In the genomic region with DNA sequence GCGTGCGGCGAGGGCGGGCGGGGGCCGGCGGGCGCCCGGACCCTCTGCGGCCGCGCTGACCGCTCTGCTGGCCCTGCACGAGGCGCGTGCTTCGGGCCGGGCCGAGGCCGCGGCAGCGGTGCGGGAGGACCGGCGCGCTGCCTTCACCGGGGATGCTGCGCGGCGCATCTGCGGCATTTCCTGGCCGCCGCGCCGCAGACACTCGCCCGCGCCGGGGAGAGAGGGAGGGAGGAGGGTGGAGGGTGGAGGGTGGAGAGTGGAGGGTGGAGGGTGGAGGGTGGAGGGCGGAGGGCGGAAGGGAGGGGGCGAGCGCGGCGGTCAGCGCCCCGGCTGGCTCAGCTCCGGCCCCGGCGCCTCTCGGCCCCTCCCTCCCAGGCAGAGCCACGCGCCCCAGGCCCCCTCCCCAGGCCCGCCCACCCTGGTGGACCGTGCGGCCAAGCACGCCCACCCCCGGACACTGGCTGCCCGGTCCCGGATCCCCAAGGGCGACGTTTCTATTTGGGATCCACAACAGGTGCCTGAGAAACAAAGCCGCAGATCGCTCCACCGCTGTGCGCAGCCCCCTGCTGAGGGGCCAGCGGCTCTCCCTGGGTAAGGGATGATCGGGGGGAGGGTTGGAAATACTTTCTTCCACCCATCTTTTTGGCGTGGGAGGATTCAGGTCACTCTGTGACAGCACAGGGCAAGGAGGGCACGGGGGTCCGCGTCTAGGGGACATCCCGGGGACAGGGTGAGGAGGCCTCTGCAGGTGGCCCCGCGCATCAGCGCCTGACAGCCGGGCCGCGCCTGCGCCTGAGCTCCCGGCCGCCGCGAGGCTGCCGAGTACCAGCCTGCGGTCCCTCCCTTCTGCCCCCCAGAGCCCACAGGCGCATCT, we compare ENCODE assay signal across 1 cellular context.
TF ChIP-seq lines count a peak whose summit lies in the region.

No MANE protein-coding gene starts in this region.

TF ChIP-seq in HepG2, 621 proteins besides CTCF, POLR2A, EP300 and RAD21 (continued from another document and continues in another):
- TF ChIP-seq IRF9 (CRISPR knock-in tag; IDR thresholded peaks at IDR 0.05; ENCODE audit: borderline replicate concordance) (no peak), SOX13 (IDR thresholded peaks at IDR 0.05) (no peak), SOX13 (CRISPR knock-in tag; conservative IDR thresholded peaks at IDR 0.05 in 1 of 2, IDR thresholded peaks at IDR 0.05 in 1 of 2) (0 out of 4 replicates have a peak, but pooled peaks of 1 of the 2 experiments have one; percentile 19), SKIL (CRISPR knock-in tag; IDR thresholded peaks at IDR 0.05; ENCODE audit: borderline replicate concordance) (no peak), ZNF564 (CRISPR knock-in tag; IDR thresholded peaks at IDR 0.05) (0 out of 2 replicates have a peak, but pooled peaks have one; percentile 27), THAP8 (CRISPR knock-in tag; IDR thresholded peaks at IDR 0.05; ENCODE audit: borderline replicate concordance) (no peak), RCOR2 (CRISPR knock-in tag; IDR thresholded peaks at IDR 0.05) (no peak), NR2F2 (IDR thresholded peaks at IDR 0.05; ENCODE audit: borderline replicate concordance, low read depth) (no peak), ZNF501 (CRISPR knock-in tag; IDR thresholded peaks at IDR 0.05) (peak; percentile 76), ZNF780A (CRISPR knock-in tag; IDR thresholded peaks at IDR 0.05) (no peak), NFATC3 (CRISPR knock-in tag; IDR thresholded peaks at IDR 0.05) (no peak), KDM4B (CRISPR knock-in tag; IDR thresholded peaks at IDR 0.05) (no peak), RBM22 (optimal IDR thresholded peaks at IDR 0.05; ENCODE audit: low read length) (no peak), TFDP2 (CRISPR knock-in tag; IDR thresholded peaks at IDR 0.05) (no peak), ZFP41 (CRISPR knock-in tag; IDR thresholded peaks at IDR 0.05; ENCODE audit: borderline replicate concordance) (no peak), ZNF205 (CRISPR knock-in tag; IDR thresholded peaks at IDR 0.05) (no peak)
- TF ChIP-seq, protein P1, sequence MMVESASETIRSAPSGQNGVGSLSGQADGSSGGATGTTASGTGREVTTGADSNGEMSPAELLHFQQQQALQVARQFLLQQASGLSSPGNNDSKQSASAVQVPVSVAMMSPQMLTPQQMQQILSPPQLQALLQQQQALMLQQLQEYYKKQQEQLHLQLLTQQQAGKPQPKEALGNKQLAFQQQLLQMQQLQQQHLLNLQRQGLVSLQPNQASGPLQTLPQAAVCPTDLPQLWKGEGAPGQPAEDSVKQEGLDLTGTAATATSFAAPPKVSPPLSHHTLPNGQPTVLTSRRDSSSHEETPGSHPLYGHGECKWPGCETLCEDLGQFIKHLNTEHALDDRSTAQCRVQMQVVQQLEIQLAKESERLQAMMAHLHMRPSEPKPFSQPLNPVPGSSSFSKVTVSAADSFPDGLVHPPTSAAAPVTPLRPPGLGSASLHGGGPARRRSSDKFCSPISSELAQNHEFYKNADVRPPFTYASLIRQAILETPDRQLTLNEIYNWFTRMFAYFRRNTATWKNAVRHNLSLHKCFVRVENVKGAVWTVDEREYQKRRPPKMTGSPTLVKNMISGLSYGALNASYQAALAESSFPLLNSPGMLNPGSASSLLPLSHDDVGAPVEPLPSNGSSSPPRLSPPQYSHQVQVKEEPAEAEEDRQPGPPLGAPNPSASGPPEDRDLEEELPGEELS (CRISPR knock-in tag; IDR thresholded peaks at IDR 0.05) = no peak
- TF ChIP-seq, protein P2, sequence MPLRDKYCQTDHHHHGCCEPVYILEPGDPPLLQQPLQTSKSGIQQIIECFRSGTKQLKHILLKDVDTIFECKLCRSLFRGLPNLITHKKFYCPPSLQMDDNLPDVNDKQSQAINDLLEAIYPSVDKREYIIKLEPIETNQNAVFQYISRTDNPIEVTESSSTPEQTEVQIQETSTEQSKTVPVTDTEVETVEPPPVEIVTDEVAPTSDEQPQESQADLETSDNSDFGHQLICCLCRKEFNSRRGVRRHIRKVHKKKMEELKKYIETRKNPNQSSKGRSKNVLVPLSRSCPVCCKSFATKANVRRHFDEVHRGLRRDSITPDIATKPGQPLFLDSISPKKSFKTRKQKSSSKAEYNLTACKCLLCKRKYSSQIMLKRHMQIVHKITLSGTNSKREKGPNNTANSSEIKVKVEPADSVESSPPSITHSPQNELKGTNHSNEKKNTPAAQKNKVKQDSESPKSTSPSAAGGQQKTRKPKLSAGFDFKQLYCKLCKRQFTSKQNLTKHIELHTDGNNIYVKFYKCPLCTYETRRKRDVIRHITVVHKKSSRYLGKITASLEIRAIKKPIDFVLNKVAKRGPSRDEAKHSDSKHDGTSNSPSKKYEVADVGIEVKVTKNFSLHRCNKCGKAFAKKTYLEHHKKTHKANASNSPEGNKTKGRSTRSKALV (CRISPR knock-in tag; IDR thresholded peaks at IDR 0.05) = peak; percentile 95
- TF ChIP-seq, protein P3, sequence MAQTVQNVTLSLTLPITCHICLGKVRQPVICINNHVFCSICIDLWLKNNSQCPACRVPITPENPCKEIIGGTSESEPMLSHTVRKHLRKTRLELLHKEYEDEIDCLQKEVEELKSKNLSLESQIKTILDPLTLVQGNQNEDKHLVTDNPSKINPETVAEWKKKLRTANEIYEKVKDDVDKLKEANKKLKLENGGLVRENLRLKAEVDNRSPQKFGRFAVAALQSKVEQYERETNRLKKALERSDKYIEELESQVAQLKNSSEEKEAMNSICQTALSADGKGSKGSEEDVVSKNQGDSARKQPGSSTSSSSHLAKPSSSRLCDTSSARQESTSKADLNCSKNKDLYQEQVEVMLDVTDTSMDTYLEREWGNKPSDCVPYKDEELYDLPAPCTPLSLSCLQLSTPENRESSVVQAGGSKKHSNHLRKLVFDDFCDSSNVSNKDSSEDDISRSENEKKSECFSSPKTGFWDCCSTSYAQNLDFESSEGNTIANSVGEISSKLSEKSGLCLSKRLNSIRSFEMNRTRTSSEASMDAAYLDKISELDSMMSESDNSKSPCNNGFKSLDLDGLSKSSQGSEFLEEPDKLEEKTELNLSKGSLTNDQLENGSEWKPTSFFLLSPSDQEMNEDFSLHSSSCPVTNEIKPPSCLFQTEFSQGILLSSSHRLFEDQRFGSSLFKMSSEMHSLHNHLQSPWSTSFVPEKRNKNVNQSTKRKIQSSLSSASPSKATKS (CRISPR knock-in tag; IDR thresholded peaks at IDR 0.05) = no peak
- TF ChIP-seq, protein P4, sequence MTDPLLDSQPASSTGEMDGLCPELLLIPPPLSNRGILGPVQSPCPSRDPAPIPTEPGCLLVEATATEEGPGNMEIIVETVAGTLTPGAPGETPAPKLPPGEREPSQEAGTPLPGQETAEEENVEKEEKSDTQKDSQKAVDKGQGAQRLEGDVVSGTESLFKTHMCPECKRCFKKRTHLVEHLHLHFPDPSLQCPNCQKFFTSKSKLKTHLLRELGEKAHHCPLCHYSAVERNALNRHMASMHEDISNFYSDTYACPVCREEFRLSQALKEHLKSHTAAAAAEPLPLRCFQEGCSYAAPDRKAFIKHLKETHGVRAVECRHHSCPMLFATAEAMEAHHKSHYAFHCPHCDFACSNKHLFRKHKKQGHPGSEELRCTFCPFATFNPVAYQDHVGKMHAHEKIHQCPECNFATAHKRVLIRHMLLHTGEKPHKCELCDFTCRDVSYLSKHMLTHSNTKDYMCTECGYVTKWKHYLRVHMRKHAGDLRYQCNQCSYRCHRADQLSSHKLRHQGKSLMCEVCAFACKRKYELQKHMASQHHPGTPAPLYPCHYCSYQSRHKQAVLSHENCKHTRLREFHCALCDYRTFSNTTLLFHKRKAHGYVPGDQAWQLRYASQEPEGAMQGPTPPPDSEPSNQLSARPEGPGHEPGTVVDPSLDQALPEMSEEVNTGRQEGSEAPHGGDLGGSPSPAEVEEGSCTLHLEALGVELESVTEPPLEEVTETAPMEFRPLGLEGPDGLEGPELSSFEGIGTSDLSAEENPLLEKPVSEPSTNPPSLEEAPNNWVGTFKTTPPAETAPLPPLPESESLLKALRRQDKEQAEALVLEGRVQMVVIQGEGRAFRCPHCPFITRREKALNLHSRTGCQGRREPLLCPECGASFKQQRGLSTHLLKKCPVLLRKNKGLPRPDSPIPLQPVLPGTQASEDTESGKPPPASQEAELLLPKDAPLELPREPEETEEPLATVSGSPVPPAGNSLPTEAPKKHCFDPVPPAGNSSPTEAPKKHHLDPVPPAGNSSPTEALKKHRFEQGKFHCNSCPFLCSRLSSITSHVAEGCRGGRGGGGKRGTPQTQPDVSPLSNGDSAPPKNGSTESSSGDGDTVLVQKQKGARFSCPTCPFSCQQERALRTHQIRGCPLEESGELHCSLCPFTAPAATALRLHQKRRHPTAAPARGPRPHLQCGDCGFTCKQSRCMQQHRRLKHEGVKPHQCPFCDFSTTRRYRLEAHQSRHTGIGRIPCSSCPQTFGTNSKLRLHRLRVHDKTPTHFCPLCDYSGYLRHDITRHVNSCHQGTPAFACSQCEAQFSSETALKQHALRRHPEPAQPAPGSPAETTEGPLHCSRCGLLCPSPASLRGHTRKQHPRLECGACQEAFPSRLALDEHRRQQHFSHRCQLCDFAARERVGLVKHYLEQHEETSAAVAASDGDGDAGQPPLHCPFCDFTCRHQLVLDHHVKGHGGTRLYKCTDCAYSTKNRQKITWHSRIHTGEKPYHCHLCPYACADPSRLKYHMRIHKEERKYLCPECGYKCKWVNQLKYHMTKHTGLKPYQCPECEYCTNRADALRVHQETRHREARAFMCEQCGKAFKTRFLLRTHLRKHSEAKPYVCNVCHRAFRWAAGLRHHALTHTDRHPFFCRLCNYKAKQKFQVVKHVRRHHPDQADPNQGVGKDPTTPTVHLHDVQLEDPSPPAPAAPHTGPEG (CRISPR knock-in tag; IDR thresholded peaks at IDR 0.05) = no peak
- TF ChIP-seq, protein P5, sequence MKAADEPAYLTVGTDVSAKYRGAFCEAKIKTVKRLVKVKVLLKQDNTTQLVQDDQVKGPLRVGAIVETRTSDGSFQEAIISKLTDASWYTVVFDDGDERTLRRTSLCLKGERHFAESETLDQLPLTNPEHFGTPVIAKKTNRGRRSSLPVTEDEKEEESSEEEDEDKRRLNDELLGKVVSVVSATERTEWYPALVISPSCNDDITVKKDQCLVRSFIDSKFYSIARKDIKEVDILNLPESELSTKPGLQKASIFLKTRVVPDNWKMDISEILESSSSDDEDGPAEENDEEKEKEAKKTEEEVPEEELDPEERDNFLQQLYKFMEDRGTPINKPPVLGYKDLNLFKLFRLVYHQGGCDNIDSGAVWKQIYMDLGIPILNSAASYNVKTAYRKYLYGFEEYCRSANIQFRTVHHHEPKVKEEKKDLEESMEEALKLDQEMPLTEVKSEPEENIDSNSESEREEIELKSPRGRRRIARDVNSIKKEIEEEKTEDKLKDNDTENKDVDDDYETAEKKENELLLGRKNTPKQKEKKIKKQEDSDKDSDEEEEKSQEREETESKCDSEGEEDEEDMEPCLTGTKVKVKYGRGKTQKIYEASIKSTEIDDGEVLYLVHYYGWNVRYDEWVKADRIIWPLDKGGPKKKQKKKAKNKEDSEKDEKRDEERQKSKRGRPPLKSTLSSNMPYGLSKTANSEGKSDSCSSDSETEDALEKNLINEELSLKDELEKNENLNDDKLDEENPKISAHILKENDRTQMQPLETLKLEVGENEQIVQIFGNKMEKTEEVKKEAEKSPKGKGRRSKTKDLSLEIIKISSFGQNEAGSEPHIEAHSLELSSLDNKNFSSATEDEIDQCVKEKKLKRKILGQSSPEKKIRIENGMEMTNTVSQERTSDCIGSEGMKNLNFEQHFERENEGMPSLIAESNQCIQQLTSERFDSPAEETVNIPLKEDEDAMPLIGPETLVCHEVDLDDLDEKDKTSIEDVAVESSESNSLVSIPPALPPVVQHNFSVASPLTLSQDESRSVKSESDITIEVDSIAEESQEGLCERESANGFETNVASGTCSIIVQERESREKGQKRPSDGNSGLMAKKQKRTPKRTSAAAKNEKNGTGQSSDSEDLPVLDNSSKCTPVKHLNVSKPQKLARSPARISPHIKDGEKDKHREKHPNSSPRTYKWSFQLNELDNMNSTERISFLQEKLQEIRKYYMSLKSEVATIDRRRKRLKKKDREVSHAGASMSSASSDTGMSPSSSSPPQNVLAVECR (CRISPR knock-in tag; IDR thresholded peaks at IDR 0.05; ENCODE audit: borderline replicate concordance) = peak; percentile 64; the same call in 1 of the 2 replicates
- TF ChIP-seq, protein P6, sequence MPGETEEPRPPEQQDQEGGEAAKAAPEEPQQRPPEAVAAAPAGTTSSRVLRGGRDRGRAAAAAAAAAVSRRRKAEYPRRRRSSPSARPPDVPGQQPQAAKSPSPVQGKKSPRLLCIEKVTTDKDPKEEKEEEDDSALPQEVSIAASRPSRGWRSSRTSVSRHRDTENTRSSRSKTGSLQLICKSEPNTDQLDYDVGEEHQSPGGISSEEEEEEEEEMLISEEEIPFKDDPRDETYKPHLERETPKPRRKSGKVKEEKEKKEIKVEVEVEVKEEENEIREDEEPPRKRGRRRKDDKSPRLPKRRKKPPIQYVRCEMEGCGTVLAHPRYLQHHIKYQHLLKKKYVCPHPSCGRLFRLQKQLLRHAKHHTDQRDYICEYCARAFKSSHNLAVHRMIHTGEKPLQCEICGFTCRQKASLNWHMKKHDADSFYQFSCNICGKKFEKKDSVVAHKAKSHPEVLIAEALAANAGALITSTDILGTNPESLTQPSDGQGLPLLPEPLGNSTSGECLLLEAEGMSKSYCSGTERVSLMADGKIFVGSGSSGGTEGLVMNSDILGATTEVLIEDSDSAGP (CRISPR knock-in tag; IDR thresholded peaks at IDR 0.05; ENCODE audit: borderline replicate concordance) = peak; percentile 58; the same call in 1 of the 2 replicates
